ENCODE assay signal across 8 cellular contexts in genomic region chr6:125910518-125910917, GRCh38. TPM values are rescaled to one million over a fixed set of nuclear protein-coding genes. Genes with fewer than 3 reads are reported as not detected.
A peak's percentile ranks its signal among the peaks of the same experiment; 100 is the strongest.
DNase-seq lines count a peak whose midpoint lies in the region; ATAC-seq, FAIRE-seq and TF ChIP-seq lines count a peak whose summit lies in the region.

No MANE protein-coding gene starts in this region.

- DNase-seq in GM12892 (ENCODE audit: insufficient read length) (no peak), NCI-H446 treated with DMSO at 0.1 percent for 48 hours (lab: John Stamatoyannopoulos, UW) (no peak), ureter (ENCODE audit: low spot score) (no peak), tibial artery (no peak), A172 (ENCODE audit: low spot score) (no peak)

- H3K36me3 ChIP-seq in tibial artery, result peaks cover 10 to 30% (median 17%) of the 10 kb centered on the region in 3 donors

- no peak overlapping the region for H3K27ac ChIP-seq in tibial artery

- no peak for TF ChIP-seq CTCF in tibial artery (IDR thresholded peaks at IDR 0.05)

- H3K27me3 ChIP-seq in tibial artery, result no peaks in the 10 kb centered on the region

- intact Hi-C loops in tibial artery (cut with DNase I; ENCODE audit: low total_unique reads), result no loop called here

- H3K4me1 ChIP-seq in tibial artery, result no peaks in the 10 kb centered on the region

- H3K9me3 ChIP-seq in tibial artery, result no peaks in the 10 kb centered on the region

- peak; percentile 82 for FAIRE-seq in GM12892 (lab: Jason Lieb, UNC)

- peak; percentile 99 for ATAC-seq in GM21447 (IDR thresholded peaks at IDR 0.05; ENCODE audit: unreplicated experiment)
- ATAC-seq in HG03521 (IDR thresholded peaks at IDR 0.05; ENCODE audit: unreplicated experiment), result peak; percentile 99
- peak; percentile 80 for ATAC-seq in esophagus mucosa

- no peak for TF ChIP-seq POLR2A in GM12892 (IDR thresholded peaks at IDR 0.05; ENCODE audit: low read depth, low read length)

- H3K4me3 ChIP-seq in tibial artery, result no peak overlapping the region

RNA-seq across cellular contexts. Expression of gene HINT3, which starts 46.1 kb away (rescaled TPM):
- polyA plus RNA-seq in GM12892 (2012; ENCODE audit: missing spikeins), result 9.6 TPM
- total RNA-seq in esophagus mucosa (11.3 TPM), ureter (20.6 TPM)
- total RNA-seq in A172 (2014; rRNA removed; shearing (Covaris generic)), result 22.0 and 24.5 TPM in 2 replicates
